19 cellular contexts compared by ENCODE assay signal in genomic region chr2:172826522-172826921, GRCh38.
"Had no signal": no experiment of that assay in that cellular context is flagged by ENCODE, and none has a peak within 500 bp of the region (broad histone marks: within the 10 kb centered on the region; RNA-seq: fewer than 3 reads in every experiment).

No MANE protein-coding gene starts in this region.

- H3K36me3 ChIP-seq: gastrocnemius medialis, heart right ventricle, spleen, thoracic aorta, transverse colon had no signal

- H3K27me3 ChIP-seq: gastrocnemius medialis, heart right ventricle, spleen, transverse colon had no signal

- H3K9me3 ChIP-seq: gastrocnemius medialis, heart right ventricle, spleen, thoracic aorta, transverse colon had no signal

- ATAC-seq: esophagus mucosa; gastrocnemius medialis; heart right ventricle; left colon; left ventricle myocardium superior; natural killer cell; sciatic nerve; stimulated activated memory B cell treated with anti-CD40 and anti-IgM and Interleukin-4, amounts not matched to agents 10 μg/mL and 1 μg/mL and 100 μg/mL, for 72 hours had no signal

- DNase-seq: effector memory CD4-positive, alpha-beta T cell; gastrocnemius medialis; heart right ventricle; hypothalamus; left colon; left ventricle myocardium superior; natural killer cell; posterior cingulate gyrus; spleen; stimulated activated CD4-positive, alpha-beta T cell treated with anti-CD3 and anti-CD28 coated beads, Interleukin-15, amount 100 ng/mL, for 24 hours; stimulated activated CD4-positive, alpha-beta T cell treated with anti-CD3 and anti-CD28 coated beads, Interleukin-1b, Interleukin-23, amount 100 ng/mL, for 48 hours; stimulated activated CD4-positive, alpha-beta T cell treated with anti-CD3 and anti-CD28 coated beads, Interleukin-4, amount 100 ng/mL, for 24 hours; transverse colon had no signal

- H3K4me1 ChIP-seq: gastrocnemius medialis, spleen, transverse colon had no signal

- FAIRE-seq: endometrium, keratinocyte had no signal

- H3K4me3 ChIP-seq: gastrocnemius medialis, heart right ventricle, spleen, thoracic aorta, transverse colon had no signal

- H3K27ac ChIP-seq: gastrocnemius medialis, heart right ventricle, spleen, thoracic aorta, transverse colon had no signal
